Comparison of ENCODE assay signal across 14 cellular contexts in genomic region chr1:56798053-56798471, GRCh38. TPM values are rescaled to one million over a fixed set of nuclear protein-coding genes. Genes with fewer than 3 reads are reported as not detected.
DNase-seq lines count a peak whose midpoint lies in the region; ATAC-seq and TF ChIP-seq lines count a peak whose summit lies in the region.
"Had no signal": no experiment of that assay in that cellular context is flagged by ENCODE, and none has a peak within 500 bp of the region (broad histone marks: within the 10 kb centered on the region; RNA-seq: fewer than 3 reads in every experiment).

No MANE protein-coding gene starts in this region.

- 0 out of 2 replicates have a peak overlapping the region, but pooled peaks have one; percentile 26 for H3K4me2 ChIP-seq in SK-N-SH
- H3K4me2 ChIP-seq: BLaER1 treated with 17β-estradiol and CSF1 and Interleukin-3, amounts not matched to agents 10 nM and 100 nM had no signal

- H3K4me1 ChIP-seq in SK-N-SH (ENCODE audit: control insufficient read depth in 1 of 2, insufficient read depth in 2 of 2, low read depth in 1 of 2, low read length in 1 of 2) (peaks cover 0 to 7% of the 10 kb centered on the region in 2 experiments; a peak in 2 of 4 replicates), foreskin keratinocyte (no peaks in the 10 kb centered on the region), ovary (ENCODE audit: insufficient read depth) (no peaks in the 10 kb centered on the region), left lung (no peaks in the 10 kb centered on the region)
- H3K4me1 ChIP-seq: BLaER1 treated with 17β-estradiol and CSF1 and Interleukin-3, amounts not matched to agents 10 nM and 100 nM had no signal

- TF ChIP-seq POLR2A in ovary (IDR thresholded peaks at IDR 0.05) = no peak

- CTCF ChIA-PET in SK-N-SH (lab: Yijun Ruan, JAX) = interaction anchor here (0.8 kb wide), 1 partner anchor 1520 kb away, joined by 3 read pairs; no protein-coding TSS in a partner anchor

- H3K36me3 ChIP-seq in SK-N-SH (replicated peaks in 1 of 2; ENCODE audit: control insufficient read depth in 1 of 2, insufficient read depth in 2 of 2, low read length in 1 of 2) (no peaks in the 10 kb centered on the region), ovary (no peaks in the 10 kb centered on the region), left lung (no peaks in the 10 kb centered on the region)
- H3K36me3 ChIP-seq: BLaER1 treated with 17β-estradiol and CSF1 and Interleukin-3, amounts not matched to agents 10 nM and 100 nM; Peyer's patch had no signal

- no peaks in the 10 kb centered on the region for H3K9me2 ChIP-seq in SK-N-SH

- ATAC-seq in foreskin keratinocyte (peak; percentile 44), left lung (no peak)

- no peak overlapping the region for H2AFZ ChIP-seq in SK-N-SH (ENCODE audit: low read depth)

- TF ChIP-seq CTCF in SK-N-SH (IDR thresholded peaks at IDR 0.05) (no peak), foreskin keratinocyte (conservative IDR thresholded peaks at IDR 0.05) (no peak), neural crest cell (conservative IDR thresholded peaks at IDR 0.05) (no peak), ovary (IDR thresholded peaks at IDR 0.05) (no peak), left lung (IDR thresholded peaks at IDR 0.05) (no peak)

- intact Hi-C loops in ovary (cut with DNase I) (no loop called here), left lung (cut with DNase I) (no loop called here)

- H3K36me3 Mint-ChIP-seq in neural crest cell (ENCODE audit: low read depth) = no peaks in the 10 kb centered on the region

- DNase-seq in EH (ENCODE audit: low read depth) (peak; percentile 80), SK-N-SH (no peak), foreskin keratinocyte (peak in 1 of 2 donors; percentile 59), neural crest cell (ENCODE audit: low read depth, low spot score) (no peak), NCI-H524 (lab: John Stamatoyannopoulos, UW) (no peak), ovary (no peak), left lung (no peak), NCI-H748 treated with DMSO at 0.1 percent for 48 hours (lab: John Stamatoyannopoulos, UW) (no peak)
- DNase-seq: activated CD8-positive, alpha-beta memory T cell treated with anti-CD3 and anti-CD28 coated beads, Interleukin-2, amount 50 U/mL, for 48 hours; trophoblast cell had no signal

- H3K27me3 Mint-ChIP-seq in neural crest cell (ENCODE audit: low read depth) = no peaks in the 10 kb centered on the region

- no peaks in the 10 kb centered on the region for H3K9me3 ChIP-seq in SK-N-SH
- no peaks in the 10 kb centered on the region for H3K9me3 ChIP-seq in ovary
- H3K9me3 ChIP-seq in left lung = no peaks in the 10 kb centered on the region
- H3K9me3 ChIP-seq: BLaER1 treated with 17β-estradiol and CSF1 and Interleukin-3, amounts not matched to agents 10 nM and 100 nM; Peyer's patch had no signal

- peaks cover 6% of the 10 kb centered on the region for H3F3A ChIP-seq in SK-N-SH (replicated peaks; ENCODE audit: insufficient read depth)

- H4K20me1 ChIP-seq in SK-N-SH (ENCODE audit: insufficient read depth) = no peaks in the 10 kb centered on the region
- H4K20me1 ChIP-seq: BLaER1 treated with 17β-estradiol and CSF1 and Interleukin-3, amounts not matched to agents 10 nM and 100 nM had no signal

- no peak overlapping the region for H3K4me3 Mint-ChIP-seq in neural crest cell

- peak overlapping the region; percentile 22 for H3K27ac Mint-ChIP-seq in neural crest cell (ENCODE audit: unreplicated experiment)

- H3K27ac ChIP-seq in SK-N-SH (ENCODE audit: low read depth in 2 of 2, low read length in 1 of 2) (peak overlapping the region in 1 of 2 experiments; percentile 63; a peak in 3 of 4 replicates), foreskin keratinocyte (no peak overlapping the region), ovary (no peak overlapping the region), left lung (no peak overlapping the region)
- H3K27ac ChIP-seq: BLaER1 treated with 17β-estradiol and CSF1 and Interleukin-3, amounts not matched to agents 10 nM and 100 nM; epithelial cell of prostate; Peyer's patch had no signal

- 15% methylated on average over 3 of the region's 3 CpGs for WGBS in SK-N-SH (ENCODE audit: low lambda C conversion rate)
- WGBS in ovary, 3 donors = 6 to 11% (median 8%) methylated on average over 3 of the region's 3 CpGs

- peak overlapping the region; percentile 15; the same call in 1 of the 2 replicates for H3K9ac ChIP-seq in SK-N-SH
- H3K9ac ChIP-seq: BLaER1 treated with 17β-estradiol and CSF1 and Interleukin-3, amounts not matched to agents 10 nM and 100 nM had no signal

- no peak overlapping the region for H3K4me3 ChIP-seq in SK-N-SH (ENCODE audit: low read depth in 2 of 2, low read length in 1 of 2)
- H3K4me3 ChIP-seq in ovary = no peak overlapping the region
- H3K4me3 ChIP-seq in left lung = no peak overlapping the region
- H3K4me3 ChIP-seq: BLaER1 treated with 17β-estradiol and CSF1 and Interleukin-3, amounts not matched to agents 10 nM and 100 nM; Peyer's patch had no signal

- H3K79me2 ChIP-seq in SK-N-SH (ENCODE audit: insufficient read depth) = no peaks in the 10 kb centered on the region

- no peak for TF ChIP-seq RAD21 in SK-N-SH (IDR thresholded peaks at IDR 0.05; ENCODE audit: low read length)

- peaks cover 6% of the 10 kb centered on the region for H3K4me1 Mint-ChIP-seq in neural crest cell

- H3K27me3 ChIP-seq in SK-N-SH (ENCODE audit: insufficient read depth) (no peaks in the 10 kb centered on the region), foreskin keratinocyte (peaks cover 7% of the 10 kb centered on the region), ovary (no peaks in the 10 kb centered on the region), left lung (peaks cover 0 to 9% of the 10 kb centered on the region in 2 donors)
- H3K27me3 ChIP-seq: BLaER1 treated with 17β-estradiol and CSF1 and Interleukin-3, amounts not matched to agents 10 nM and 100 nM; Peyer's patch had no signal

- peaks cover 3% of the 10 kb centered on the region for H3K9me3 Mint-ChIP-seq in neural crest cell

- POLR2A ChIA-PET in SK-N-SH (lab: Yijun Ruan, JAX) = no interaction called here

- TF ChIP-seq EP300 in SK-N-SH (IDR thresholded peaks at IDR 0.05; ENCODE audit: borderline replicate concordance in 1 of 2, low read depth in 1 of 2, low read length in 1 of 2) (no peak), ovary (IDR thresholded peaks at IDR 0.05) (no peak)

TF ChIP-seq in SK-N-SH, 30 proteins besides CTCF, POLR2A, EP300 and RAD21 (continues in another document):
- no peak for TF ChIP-seq MAX (IDR thresholded peaks at IDR 0.05; ENCODE audit: low read depth)
- no peak for TF ChIP-seq TAF1 (IDR thresholded peaks at IDR 0.05; ENCODE audit: borderline replicate concordance, low read depth, low read length)
- no peak for TF ChIP-seq NFIC (IDR thresholded peaks at IDR 0.05; ENCODE audit: borderline replicate concordance)
- no peak for TF ChIP-seq MXI1 (IDR thresholded peaks at IDR 0.05; ENCODE audit: low read depth, low read length)
- no peak for TF ChIP-seq SMC3 (IDR thresholded peaks at IDR 0.05; ENCODE audit: low read depth, low read length)
- TF ChIP-seq FOXJ3 (CRISPR knock-in tag; IDR thresholded peaks at IDR 0.05) = no peak
- no peak for TF ChIP-seq ZBTB33 (IDR thresholded peaks at IDR 0.05; ENCODE audit: borderline replicate concordance, low read depth)
- no peak for TF ChIP-seq NRF1 (IDR thresholded peaks at IDR 0.05; ENCODE audit: low read depth, low read length)
- TF ChIP-seq USF2 (IDR thresholded peaks at IDR 0.05; ENCODE audit: borderline replicate concordance, low read depth, low read length) = no peak
- TF ChIP-seq GATA2 (CRISPR knock-in tag; IDR thresholded peaks at IDR 0.05) = no peak
- peak; percentile 86 for TF ChIP-seq RFX5 (IDR thresholded peaks at IDR 0.05; ENCODE audit: low read length)

RNA-seq across cellular contexts. Expression of gene FYB2, which starts 21.1 kb away (rescaled TPM):
- polyA plus RNA-seq in SK-N-SH (2012; rRNA removed) (not detected in 2 replicates), foreskin keratinocyte (not detected in 2 replicates), ovary (under 1 TPM; 0.06 to 0.18 TPM)
- polyA plus RNA-seq in SK-N-SH (2012; cell fraction: cytosol; rRNA removed) = 0.03 TPM in 1 of 2 replicates, not detected in the other
- not detected in 2 replicates for polyA plus RNA-seq in SK-N-SH (2012; cell fraction: nucleus; rRNA removed)
- total RNA-seq in foreskin keratinocyte (not detected in 2 replicates), neural crest cell (not detected in 2 replicates), ovary (10 to 100 TPM in 1 of 7 donors, 1 to 10 TPM in 4, not detected in 2; 1.2 to 81.5 (median 2.1) TPM), left lung (1 to 10 TPM in 1 of 2 donors, under 1 TPM in 1; 0.87 to 1.2 TPM)
- total RNA-seq: pulmonary artery endothelial cell had no signal

RNA-seq across cellular contexts. Expression of gene C8A, which starts 56.5 kb away (rescaled TPM):
- not detected in 2 replicates for polyA plus RNA-seq in SK-N-SH (2012; rRNA removed)
- polyA plus RNA-seq in SK-N-SH (2012; cell fraction: cytosol; rRNA removed) = not detected in 2 replicates
- polyA plus RNA-seq in SK-N-SH (2012; cell fraction: nucleus; rRNA removed) = not detected in 2 replicates
- not detected in 2 replicates for total RNA-seq in foreskin keratinocyte
- not detected in 2 replicates for polyA plus RNA-seq in foreskin keratinocyte
- not detected in 2 replicates for total RNA-seq in neural crest cell
- under 1 TPM in 1 of 7 donors, not detected in 6; 0.08 TPM for total RNA-seq in ovary
- polyA plus RNA-seq in ovary = not detected
- total RNA-seq in left lung = not detected
- total RNA-seq: Peyer's patch, pulmonary artery endothelial cell had no signal
